Comparison of ENCODE assay signal across 8 cellular contexts in the genomic region with DNA sequence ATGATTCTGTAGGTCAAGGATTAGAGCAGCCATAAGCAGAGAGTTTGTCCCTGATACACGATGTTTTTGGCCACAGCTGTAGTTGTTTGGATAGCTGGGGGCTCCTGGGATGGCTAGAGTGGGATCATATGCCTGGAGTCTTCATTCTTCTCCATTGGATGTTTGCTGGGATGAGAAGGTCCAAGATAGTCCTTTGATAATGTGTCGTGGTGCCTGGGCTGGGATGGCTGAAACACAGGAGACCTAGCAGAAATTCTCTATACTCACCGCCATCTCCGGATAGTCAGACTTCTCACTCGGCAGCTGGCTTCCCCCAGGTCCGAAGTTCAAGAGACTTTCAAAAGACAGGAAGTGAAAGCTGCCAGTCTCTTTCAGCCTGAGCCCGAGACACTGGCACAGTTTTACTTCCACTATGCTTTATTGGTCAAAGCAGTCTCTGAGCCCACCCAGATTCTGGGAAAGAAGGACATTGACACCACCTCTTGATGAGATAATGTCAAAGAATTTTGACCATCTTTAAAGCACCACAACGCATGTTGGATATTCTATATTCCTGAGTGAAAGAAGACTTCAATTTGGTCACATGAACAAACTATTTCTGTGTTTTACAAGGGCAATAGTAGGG. TPM values are rescaled to one million over a fixed set of nuclear protein-coding genes. Genes with fewer than 3 reads are reported as not detected.
A peak's percentile ranks its signal among the peaks of the same experiment; 100 is the strongest.
DNase-seq lines count a peak whose midpoint lies in the region; ATAC-seq, FAIRE-seq and TF ChIP-seq lines count a peak whose summit lies in the region.

No MANE protein-coding gene starts in this region.

- no peaks in the 10 kb centered on the region for H3K36me3 Mint-ChIP-seq in nephron (ENCODE audit: low read depth)

- peak in 1 of 3 experiments; percentile 17; a peak in 2 of 6 replicates for TF ChIP-seq CTCF in GM12878 (IDR thresholded peaks at IDR 0.05 in 2 of 3, conservative IDR thresholded peaks at IDR 0.05 in 1 of 3; ENCODE audit: control insufficient read depth in 2 of 3, extremely low read depth in 1 of 3, insufficient read depth in 1 of 3, low read depth in 3 of 3, low read length in 3 of 3)
- TF ChIP-seq CTCF in nephron (IDR thresholded peaks at IDR 0.05; ENCODE audit: unreplicated experiment in 3 of 3), result no peak

- TF ChIP-seq EP300 in GM12878 (IDR thresholded peaks at IDR 0.05; ENCODE audit: borderline replicate concordance in 1 of 2, control insufficient read depth in 1 of 2, low read depth in 2 of 2, low read length in 2 of 2), result peak; percentile 48 to 67; a peak in 2 of 4 replicates

- peaks cover 3% of the 10 kb centered on the region for H3K4me1 Mint-ChIP-seq in nephron

- no peak for TF ChIP-seq POLR2A in GM12878 (IDR thresholded peaks at IDR 0.05; ENCODE audit: low read depth, low read length)

- SMC1A ChIA-PET in GM12878 (lab: Charles Lee; ENCODE audit: uncharacterized antibody, unreplicated experiment), result interaction anchor here (0.7 to 3.0 kb wide), 15 partner anchors 12 to 1087 kb away, joined by 3 to 16 read pairs (median 4); no protein-coding TSS in a partner anchor

- POLR2A ChIA-PET in GM12878 (lab: Charles Lee), result interaction anchor here (1.2 to 1.5 kb wide), 4 partner anchors 14 to 248 kb away, joined by 3 to 8 read pairs (median 6); no protein-coding TSS in a partner anchor

- 0 out of 2 replicates have a peak, but pooled peaks have one; percentile 21 for TF ChIP-seq RAD21 in GM12878 (IDR thresholded peaks at IDR 0.05; ENCODE audit: insufficient read depth, low read depth, low read length)

- H4K20me1 ChIP-seq in GM12878 (ENCODE audit: control insufficient read depth, insufficient read depth), result no peaks in the 10 kb centered on the region

- ATAC-seq in GM19397 (IDR thresholded peaks at IDR 0.05; ENCODE audit: unreplicated experiment) (peak; percentile 99), HG03432 (IDR thresholded peaks at IDR 0.05; ENCODE audit: unreplicated experiment) (peak; percentile 99), GM12878 (peak; percentile 89)

- H3K27ac ChIP-seq in GM12878 (ENCODE audit: control insufficient read depth, insufficient read depth), result no peak overlapping the region; the same call in 1 of the 2 replicates

- BruUV-seq in GM12878 (replicated peaks; lab: Mats Ljungman, UMichigan), result TSS peak; percentile 72

- intact Hi-C loops in GM12878 (cut with micrococcal nuclease; ENCODE audit: unreplicated experiment), result loop anchor here (10.0 kb wide), 1 partner anchor 668 kb away; no protein-coding TSS in a partner anchor

- peaks cover 7% of the 10 kb centered on the region for H3K4me1 ChIP-seq in GM12878 (ENCODE audit: control insufficient read depth, insufficient read depth, low read length)

- DNase-seq in DMS53 treated with DMSO at 0.1 percent for 48 hours (lab: John Stamatoyannopoulos, UW; ENCODE audit: unreplicated experiment) (peak; percentile 79), GM12878 (ENCODE audit: low read depth, low spot score) (no peak), NCI-H510A (lab: John Stamatoyannopoulos, UW) (no peak), NCI-H526 (lab: John Stamatoyannopoulos, UW) (no peak), HUDEP-2 (lab: John Stamatoyannopoulos, UW; ENCODE audit: unreplicated experiment in 76 of 76) (no peak)

- peak overlapping the region; percentile 16 to 28 (median 22) for H3K4me3 Mint-ChIP-seq in nephron

- H3K9me3 ChIP-seq in GM12878 (replicated peaks; ENCODE audit: control insufficient read depth, insufficient read depth, low read length), result peaks cover 2% of the 10 kb centered on the region; the same call in 1 of the 3 replicates

- no peak overlapping the region for H3K27ac Mint-ChIP-seq in nephron

- H3K9me3 Mint-ChIP-seq in nephron, result no peaks in the 10 kb centered on the region

- peak overlapping the region; percentile 65 for H3K4me3 ChIP-seq in GM12878

- H3K4me2 ChIP-seq in GM12878 (ENCODE audit: control insufficient read depth, insufficient read depth), result peak overlapping the region; percentile 77

- WGBS in GM12878 (ENCODE audit: insufficient coverage, insufficient replicate concordance, low lambda C conversion rate, missing lambda C conversion rate), result 6% methylated on average over 8 of the region's 8 CpGs

- no peaks in the 10 kb centered on the region for H3K36me3 ChIP-seq in GM12878 (ENCODE audit: control insufficient read depth in 2 of 2, insufficient read depth in 2 of 2, low read length in 1 of 2)

- H2AFZ ChIP-seq in GM12878 (ENCODE audit: control insufficient read depth, low read depth, low read length), result peak overlapping the region; percentile 62

- CTCF ChIA-PET in GM12878 (lab: Yijun Ruan, JAX), result interaction anchor here (1.0 to 1.2 kb wide), 5 partner anchors 14 to 567 kb away, joined by 3 to 7 read pairs (median 5); no protein-coding TSS in a partner anchor

- H3K27me3 Mint-ChIP-seq in nephron (ENCODE audit: low read depth), result no peaks in the 10 kb centered on the region

- H3K9ac ChIP-seq in GM12878 (ENCODE audit: control insufficient read depth, insufficient read depth, low read length), result peak overlapping the region; percentile 27; the same call in 1 of the 2 replicates

- peaks cover 5% of the 10 kb centered on the region for H3K79me2 ChIP-seq in GM12878 (ENCODE audit: control insufficient read depth, insufficient read depth, low read length)

- in situ Hi-C loops in GM12878 (cut with MboI), result no loop called here

- FAIRE-seq in GM12878 (lab: Jason Lieb, UNC), result peak; percentile 89

- no peaks in the 10 kb centered on the region for H3K27me3 ChIP-seq in GM12878 (replicated peaks in 1 of 2; ENCODE audit: control insufficient read depth in 2 of 2, insufficient read depth in 2 of 2, low read length in 1 of 2)

- RAD21 ChIA-PET in GM12878 (lab: Charles Lee; ENCODE audit: unreplicated experiment), result interaction anchor here (1.0 to 4.1 kb wide), 11 partner anchors 8 to 991 kb away, joined by 3 to 20 read pairs (median 4); no protein-coding TSS in a partner anchor

TF ChIP-seq in GM12878, 131 proteins besides CTCF, POLR2A, EP300 and RAD21 (continues in another document):
- peak; percentile 59; the same call in 1 of the 2 replicates for TF ChIP-seq EED (IDR thresholded peaks at IDR 0.05; ENCODE audit: low read depth)
- no peak for TF ChIP-seq SREBF2 (IDR thresholded peaks at IDR 0.05; ENCODE audit: low read length)
- TF ChIP-seq TAF1 (IDR thresholded peaks at IDR 0.05; ENCODE audit: borderline replicate concordance, low read depth, low read length), result 0 out of 2 replicates have a peak, but pooled peaks have one; percentile 26
- TF ChIP-seq MEF2B (IDR thresholded peaks at IDR 0.05; ENCODE audit: partially characterized antibody, poor library complexity, severe bottlenecking), result no peak
- no peak for TF ChIP-seq CEBPB (IDR thresholded peaks at IDR 0.05; ENCODE audit: borderline replicate concordance in 1 of 2, low read depth in 2 of 2, low read length in 2 of 2)
- TF ChIP-seq, protein P1, sequence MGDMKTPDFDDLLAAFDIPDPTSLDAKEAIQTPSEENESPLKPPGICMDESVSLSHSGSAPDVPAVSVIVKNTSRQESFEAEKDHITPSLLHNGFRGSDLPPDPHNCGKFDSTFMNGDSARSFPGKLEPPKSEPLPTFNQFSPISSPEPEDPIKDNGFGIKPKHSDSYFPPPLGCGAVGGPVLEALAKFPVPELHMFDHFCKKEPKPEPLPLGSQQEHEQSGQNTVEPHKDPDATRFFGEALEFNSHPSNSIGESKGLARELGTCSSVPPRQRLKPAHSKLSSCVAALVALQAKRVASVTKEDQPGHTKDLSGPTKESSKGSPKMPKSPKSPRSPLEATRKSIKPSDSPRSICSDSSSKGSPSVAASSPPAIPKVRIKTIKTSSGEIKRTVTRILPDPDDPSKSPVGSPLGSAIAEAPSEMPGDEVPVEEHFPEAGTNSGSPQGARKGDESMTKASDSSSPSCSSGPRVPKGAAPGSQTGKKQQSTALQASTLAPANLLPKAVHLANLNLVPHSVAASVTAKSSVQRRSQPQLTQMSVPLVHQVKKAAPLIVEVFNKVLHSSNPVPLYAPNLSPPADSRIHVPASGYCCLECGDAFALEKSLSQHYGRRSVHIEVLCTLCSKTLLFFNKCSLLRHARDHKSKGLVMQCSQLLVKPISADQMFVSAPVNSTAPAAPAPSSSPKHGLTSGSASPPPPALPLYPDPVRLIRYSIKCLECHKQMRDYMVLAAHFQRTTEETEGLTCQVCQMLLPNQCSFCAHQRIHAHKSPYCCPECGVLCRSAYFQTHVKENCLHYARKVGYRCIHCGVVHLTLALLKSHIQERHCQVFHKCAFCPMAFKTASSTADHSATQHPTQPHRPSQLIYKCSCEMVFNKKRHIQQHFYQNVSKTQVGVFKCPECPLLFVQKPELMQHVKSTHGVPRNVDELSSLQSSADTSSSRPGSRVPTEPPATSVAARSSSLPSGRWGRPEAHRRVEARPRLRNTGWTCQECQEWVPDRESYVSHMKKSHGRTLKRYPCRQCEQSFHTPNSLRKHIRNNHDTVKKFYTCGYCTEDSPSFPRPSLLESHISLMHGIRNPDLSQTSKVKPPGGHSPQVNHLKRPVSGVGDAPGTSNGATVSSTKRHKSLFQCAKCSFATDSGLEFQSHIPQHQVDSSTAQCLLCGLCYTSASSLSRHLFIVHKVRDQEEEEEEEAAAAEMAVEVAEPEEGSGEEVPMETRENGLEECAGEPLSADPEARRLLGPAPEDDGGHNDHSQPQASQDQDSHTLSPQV (IDR thresholded peaks at IDR 0.05), result 0 out of 2 replicates have a peak, but pooled peaks have one; percentile 17
- TF ChIP-seq LARP7 (IDR thresholded peaks at IDR 0.05), result no peak
- TF ChIP-seq TCF12 (IDR thresholded peaks at IDR 0.05; ENCODE audit: low read depth, low read length), result 0 out of 2 replicates have a peak, but pooled peaks have one; percentile 21
- TF ChIP-seq FOXM1 (IDR thresholded peaks at IDR 0.05; ENCODE audit: low read depth, low read length), result no peak
- TF ChIP-seq IKZF1 (conservative IDR thresholded peaks at IDR 0.05), result peak; percentile 88
- TF ChIP-seq MTA2 (IDR thresholded peaks at IDR 0.05; ENCODE audit: low read depth), result peak; percentile 78

RNA-seq across cellular contexts. Expression of a gene that starts 16.0 kb away (rescaled TPM):
- total RNA-seq in GM12878 (2013; cell fraction: nucleolus; rRNA removed), result 82.3 and 93.5 TPM in 2 replicates
- total RNA-seq in GM12878 (2014; rRNA removed) (117 and 126 TPM in 2 replicates), GM12878 (2014; rRNA removed; fragmentation: Illumina TruSeq; extraction: Trizol) (66.9 and 69.3 TPM in 2 replicates), GM12878 (2021) (164 and 172 TPM in 2 replicates)
- polyA plus RNA-seq in GM12878 (2011; ENCODE audit: low read depth), result 21.0 TPM
- polyA plus RNA-seq in GM12878 (2011; rRNA removed) (133 and 179 TPM in 2 replicates), GM12878 (2014; fragmentation: Illumina TruSeq; extraction: Trizol) (57.9 and 75.6 TPM in 2 replicates), GM12878 (2014; fragmentation: Nextera tagmentation; extraction: Ambion mirVana) (100 to 1,000 TPM in 1 of 2 experiments, 10 to 100 TPM in 1; 80.6 to 134 TPM), GM12878 (2014; rRNA removed) (68.4 and 78.4 TPM in 2 replicates), GM12878 (2016; fragmentation: Nextera tagmentation; extraction: Ambion mirVana) (10 to 100 TPM; 29.0 to 42.6 TPM)
- polyA plus RNA-seq in GM12878 (2011; cell fraction: cytosol; rRNA removed), result 34.8 and 36.8 TPM in 2 replicates
- polyA plus RNA-seq in GM12878 (2011; cell fraction: nucleus; rRNA removed), result 35.8 and 51.3 TPM in 2 replicates
- polyA plus RNA-seq in GM12878 (2012), result 63.3 and 74.6 TPM in 2 replicates
- 36.7 and 43.4 TPM in 2 replicates for polyA minus RNA-seq in GM12878 (2011; rRNA and poly(A)+ RNA removed)
- 43.2 and 45.2 TPM in 2 replicates for polyA minus RNA-seq in GM12878 (2011; cell fraction: cytosol; rRNA and poly(A)+ RNA removed)
- polyA minus RNA-seq in GM12878 (2011; cell fraction: nucleus; rRNA and poly(A)+ RNA removed), result 28.7 and 43.7 TPM in 2 replicates
